ENCODE assay signal across 11 cellular contexts in genomic region chr17:79391376-79391775, GRCh38.
DNase-seq lines count a peak whose midpoint lies in the region; ATAC-seq and TF ChIP-seq lines count a peak whose summit lies in the region.
"Had no signal": no experiment of that assay in that cellular context is flagged by ENCODE, and none has a peak within 500 bp of the region (broad histone marks: within the 10 kb centered on the region; RNA-seq: fewer than 3 reads in every experiment).

No MANE protein-coding gene starts in this region.

- no peak overlapping the region for H3K27ac Mint-ChIP-seq in activated CD4-positive, alpha-beta T cell treated with anti-CD3 and anti-CD28 coated beads for 36 hours
- H3K27ac Mint-ChIP-seq in glutamatergic neuron (ENCODE audit: unreplicated experiment), result no peak overlapping the region
- H3K27ac Mint-ChIP-seq: CD8-positive, alpha-beta memory T cell had no signal

- peak; percentile 19 for ATAC-seq in activated CD4-positive, alpha-beta T cell treated with anti-CD3 and anti-CD28 coated beads for 36 hours
- no peak for ATAC-seq in IMR-90 (ENCODE audit: low read depth)

- H3K27ac ChIP-seq in IMR-90 (ENCODE audit: insufficient read depth, low read length), result no peak overlapping the region
- H3K27ac ChIP-seq: 22Rv1, BLaER1 had no signal

- no peak overlapping the region for H2AK9ac ChIP-seq in IMR-90 (replicated peaks; ENCODE audit: low read depth, low read length, poor library complexity)

- no TSS peak for BruUV-seq in IMR-90 (replicated peaks; lab: Mats Ljungman, UMichigan)

- H3K4me2 ChIP-seq in IMR-90 (ENCODE audit: low read depth, low read length), result no peak overlapping the region
- H3K4me2 ChIP-seq: BLaER1 had no signal

- H3K9me3 ChIP-seq in IMR-90 (ENCODE audit: control insufficient read depth, insufficient read depth, low read length), result no peaks in the 10 kb centered on the region
- H3K9me3 ChIP-seq: BLaER1, Caco-2 had no signal

- CTCF ChIA-PET in activated CD4-positive, alpha-beta T cell treated with anti-CD3 and anti-CD28 coated beads for 36 hours (lab: Charles Lee), result interaction anchor here (0.6 to 4.2 kb wide), 21 partner anchors 10 to 1933 kb away, joined by 3 to 62 read pairs (median 3); no protein-coding TSS in a partner anchor
- CTCF ChIA-PET in IMR-90 (lab: Yijun Ruan, JAX), result interaction anchor here (0.7 to 2.5 kb wide), 8 partner anchors 10 to 535 kb away, joined by 3 to 20 read pairs (median 4); no protein-coding TSS in a partner anchor

- no peak overlapping the region for H2BK120ac ChIP-seq in IMR-90 (ENCODE audit: low read depth, low read length)

- 0% methylated on average over 2 of the region's 11 CpGs; no CpG with 5 or more reads in 1 of the 2 experiments for WGBS in IMR-90 (ENCODE audit: extremely low coverage in 2 of 2, insufficient read length in 1 of 2), 2 experiments

- H3K9me3 Mint-ChIP-seq in activated CD4-positive, alpha-beta T cell treated with anti-CD3 and anti-CD28 coated beads for 36 hours (ENCODE audit: low read depth), result no peaks in the 10 kb centered on the region
- H3K9me3 Mint-ChIP-seq in glutamatergic neuron (ENCODE audit: unreplicated experiment), result peaks cover 33% of the 10 kb centered on the region
- H3K9me3 Mint-ChIP-seq: CD8-positive, alpha-beta memory T cell had no signal

- TF ChIP-seq CTCF in IMR-90 (conservative IDR thresholded peaks at IDR 0.05; ENCODE audit: low read depth, low read length) (no peak), glutamatergic neuron (IDR thresholded peaks at IDR 0.05; ENCODE audit: partially characterized antibody, unreplicated experiment) (no peak)

- no peaks in the 10 kb centered on the region for H3K36me3 ChIP-seq in IMR-90 (ENCODE audit: control insufficient read depth, insufficient read depth, low read length)
- H3K36me3 ChIP-seq: BLaER1 had no signal

- no peak overlapping the region for H4K8ac ChIP-seq in IMR-90 (ENCODE audit: low read depth in 2 of 2, low read length in 2 of 2)

- H3K4me1 ChIP-seq in IMR-90 (ENCODE audit: control insufficient read depth, insufficient read depth, low read length), result no peaks in the 10 kb centered on the region
- H3K4me1 ChIP-seq: Caco-2 had no signal

- H2BK15ac ChIP-seq in IMR-90 (ENCODE audit: low read depth, low read length), result no peak overlapping the region

- H3K4me3 Mint-ChIP-seq in activated CD4-positive, alpha-beta T cell treated with anti-CD3 and anti-CD28 coated beads for 36 hours, result no peak overlapping the region
- H3K4me3 Mint-ChIP-seq in glutamatergic neuron (ENCODE audit: unreplicated experiment), result peak overlapping the region; percentile 59
- H3K4me3 Mint-ChIP-seq: CD8-positive, alpha-beta memory T cell had no signal

- dilution Hi-C loops in IMR-90 (cut with HindIII; ENCODE audit: low sequenced_read_pairs, unreplicated experiment), result no loop called here

- no peak overlapping the region for H2AK5ac ChIP-seq in IMR-90 (ENCODE audit: low read depth, low read length)

- no peak overlapping the region for H3K4ac ChIP-seq in IMR-90 (ENCODE audit: low read depth, low read length)

- no peaks in the 10 kb centered on the region for H3K36me3 Mint-ChIP-seq in activated CD4-positive, alpha-beta T cell treated with anti-CD3 and anti-CD28 coated beads for 36 hours (ENCODE audit: low read depth)
- H3K36me3 Mint-ChIP-seq in glutamatergic neuron (ENCODE audit: unreplicated experiment), result peaks cover 14% of the 10 kb centered on the region
- H3K36me3 Mint-ChIP-seq: CD8-positive, alpha-beta memory T cell had no signal

- H4K20me1 ChIP-seq in IMR-90 (ENCODE audit: insufficient read depth, low read length), result no peaks in the 10 kb centered on the region

- DNase-seq in activated CD4-positive, alpha-beta T cell treated with anti-CD3 and anti-CD28 coated beads for 36 hours, result no peak
- DNase-seq in activated CD4-positive, alpha-beta T cell treated with anti-CD3 and anti-CD28 coated beads for 1 hour, result no peak
- DNase-seq in IMR-90, result no peak
- no peak for DNase-seq in glutamatergic neuron
- DNase-seq in NCI-H1694 treated with DMSO at 0.1 percent for 48 hours (lab: John Stamatoyannopoulos, UW), result no peak
- no peak for DNase-seq in NCI-H446 (lab: John Stamatoyannopoulos, UW)
- no peak for DNase-seq in cerebellar nuclear complex (lab: John Stamatoyannopoulos, UW)

- H3K4me1 Mint-ChIP-seq in activated CD4-positive, alpha-beta T cell treated with anti-CD3 and anti-CD28 coated beads for 36 hours, result no peaks in the 10 kb centered on the region
- peaks cover 34% of the 10 kb centered on the region for H3K4me1 Mint-ChIP-seq in glutamatergic neuron (ENCODE audit: low read depth, unreplicated experiment)

- H3K18ac ChIP-seq in IMR-90 (ENCODE audit: low read depth, low read length), result no peak overlapping the region

- in situ Hi-C loops in IMR-90 (cut with MboI; ENCODE audit: low sequenced_read_pairs), result loop anchor here (10.0 to 25.0 kb wide), 3 partner anchors 307 to 529 kb away; no protein-coding TSS in a partner anchor

- TF ChIP-seq POLR2A in IMR-90 (IDR thresholded peaks at IDR 0.05; ENCODE audit: low read depth, low read length), result no peak

- H2BK5ac ChIP-seq in IMR-90 (ENCODE audit: low read depth, low read length, poor library complexity, severe bottlenecking), result no peak overlapping the region

- intact Hi-C loops in activated CD4-positive, alpha-beta T cell treated with anti-CD3 and anti-CD28 coated beads for 36 hours (cut with DNase I, micrococcal nuclease), result loop anchor here in 1 of 2 experiments (1.0 to 5.0 kb wide), 4 partner anchors 203 to 372 kb away; no protein-coding TSS in a partner anchor
- intact Hi-C loops in IMR-90 (cut with micrococcal nuclease), result loop anchor here (1.0 to 5.0 kb wide), 4 partner anchors 203 to 601 kb away; no protein-coding TSS in a partner anchor

- H4K91ac ChIP-seq in IMR-90 (ENCODE audit: insufficient read depth, low read depth, low read length), result no peak overlapping the region

- TF ChIP-seq RAD21 in IMR-90 (IDR thresholded peaks at IDR 0.05; ENCODE audit: low read length), result no peak

- H3K14ac ChIP-seq in IMR-90 (replicated peaks; ENCODE audit: low read depth, low read length), result no peak overlapping the region

- H3K56ac ChIP-seq in IMR-90 (ENCODE audit: extremely low read depth, insufficient read depth, low read length), result no peak overlapping the region

- no peak overlapping the region for H3K23ac ChIP-seq in IMR-90 (ENCODE audit: low read depth, low read length)

- peaks cover 2% of the 10 kb centered on the region for H3K9me1 ChIP-seq in IMR-90 (ENCODE audit: insufficient read depth, low read length)

- H4K5ac ChIP-seq in IMR-90 (ENCODE audit: low read depth, low read length), result no peak overlapping the region

- H2BK20ac ChIP-seq in IMR-90 (ENCODE audit: low read depth, low read length), result no peak overlapping the region

- no peak overlapping the region for H3K4me3 ChIP-seq in IMR-90 (ENCODE audit: insufficient read depth, low read depth, low read length)
- H3K4me3 ChIP-seq: BLaER1 had no signal

- H2AFZ ChIP-seq in IMR-90 (replicated peaks; ENCODE audit: low read length, poor library complexity), result peak overlapping the region; percentile 58

- H3K27me3 Mint-ChIP-seq in activated CD4-positive, alpha-beta T cell treated with anti-CD3 and anti-CD28 coated beads for 36 hours, result peaks cover 41% of the 10 kb centered on the region
- H3K27me3 Mint-ChIP-seq in glutamatergic neuron (ENCODE audit: unreplicated experiment), result peaks cover 18% of the 10 kb centered on the region

- no peaks in the 10 kb centered on the region for H3K79me1 ChIP-seq in IMR-90 (ENCODE audit: low read depth in 1 of 2, low read length in 2 of 2)

- H3K27me3 ChIP-seq in IMR-90 (ENCODE audit: control insufficient read depth, insufficient read depth, low read length), result peaks cover 15% of the 10 kb centered on the region; the same call in 1 of the 2 replicates

- no peak overlapping the region for H3K9ac ChIP-seq in IMR-90 (ENCODE audit: low read depth, low read length)
- H3K9ac ChIP-seq: BLaER1 had no signal

- POLR2A ChIA-PET in activated CD4-positive, alpha-beta T cell treated with anti-CD3 and anti-CD28 coated beads for 36 hours (lab: Charles Lee), result interaction anchor here (0.6 kb wide), 1 partner anchor 437 kb away, joined by 5 read pairs; no protein-coding TSS in a partner anchor
- POLR2A ChIA-PET in IMR-90 (lab: Charles Lee; ENCODE audit: unreplicated experiment), result no interaction called here

TF ChIP-seq in IMR-90, 13 proteins besides CTCF, POLR2A, EP300 and RAD21:
- no peak for TF ChIP-seq MAZ (IDR thresholded peaks at IDR 0.05; ENCODE audit: borderline replicate concordance, low read depth, low read length)
- no peak for TF ChIP-seq SMC3 (IDR thresholded peaks at IDR 0.05; ENCODE audit: low read depth, low read length)
- TF ChIP-seq CEBPB (IDR thresholded peaks at IDR 0.05; ENCODE audit: low read depth, low read length), result no peak
- no peak for TF ChIP-seq MAFK (IDR thresholded peaks at IDR 0.05; ENCODE audit: low read depth, low read length)
- TF ChIP-seq BHLHE40 (IDR thresholded peaks at IDR 0.05; ENCODE audit: low read depth, low read length), result no peak
- TF ChIP-seq MXI1 (IDR thresholded peaks at IDR 0.05; ENCODE audit: borderline replicate concordance, low read depth, low read length), result no peak
- TF ChIP-seq NFE2L2 (IDR thresholded peaks at IDR 0.05; ENCODE audit: low read depth, low read length), result no peak
- no peak for TF ChIP-seq CHD1 (IDR thresholded peaks at IDR 0.05; ENCODE audit: low read depth, low read length)
- TF ChIP-seq FOS (IDR thresholded peaks at IDR 0.05; ENCODE audit: low read depth, low read length), result no peak
TF ChIP-seq in IMR-90: peak in this region for 0.
